8 cellular contexts compared by ENCODE assay signal in genomic region chr12:6267007-6267721, GRCh38.
DNase-seq lines count a peak whose midpoint lies in the region; ATAC-seq and TF ChIP-seq lines count a peak whose summit lies in the region.

No MANE protein-coding gene starts in this region.

- H3K9me3 Mint-ChIP-seq in nephron progenitor cell, result no peaks in the 10 kb centered on the region

- H3K4me3 Mint-ChIP-seq in nephron progenitor cell, result no peak overlapping the region

- H3K27ac Mint-ChIP-seq in nephron progenitor cell, result peak overlapping the region; percentile 36

- peak; percentile 49 for ATAC-seq in HG02759 (IDR thresholded peaks at IDR 0.05; ENCODE audit: unreplicated experiment)
- no peak for ATAC-seq in GM19467 (IDR thresholded peaks at IDR 0.05; ENCODE audit: unreplicated experiment)
- no peak for ATAC-seq in GM18873 (IDR thresholded peaks at IDR 0.05; ENCODE audit: low FRiP score, unreplicated experiment)
- no peak for ATAC-seq in GM19328 (IDR thresholded peaks at IDR 0.05; ENCODE audit: unreplicated experiment)

- no peaks in the 10 kb centered on the region for H3K36me3 Mint-ChIP-seq in nephron progenitor cell (ENCODE audit: low read depth)

- peaks cover 4% of the 10 kb centered on the region for H3K27me3 Mint-ChIP-seq in nephron progenitor cell (ENCODE audit: low read depth, poor library complexity)

- peak; percentile 30 for DNase-seq in AG10803 (ENCODE audit: low read depth)
- DNase-seq in astrocyte of the cerebellum (ENCODE audit: low read depth), result peak; percentile 23
- DNase-seq in nephron progenitor cell, result no peak
- DNase-seq in NCI-H146 (lab: John Stamatoyannopoulos, UW), result no peak

- H3K4me1 Mint-ChIP-seq in nephron progenitor cell, result peaks cover 53% of the 10 kb centered on the region

- in situ Hi-C loops in astrocyte of the cerebellum (cut with HindIII; ENCODE audit: low sequenced_read_pairs), result no loop called here

- H3K4me3 ChIP-seq in AG10803 (ENCODE audit: low read length), result no peak overlapping the region
- H3K4me3 ChIP-seq in astrocyte of the cerebellum (ENCODE audit: low read depth, low read length), result no peak overlapping the region

- TF ChIP-seq CTCF in AG10803 (conservative IDR thresholded peaks at IDR 0.05; ENCODE audit: low read length) (no peak), astrocyte of the cerebellum (IDR thresholded peaks at IDR 0.05; ENCODE audit: low read depth, low read length, missing control alignments) (no peak), nephron progenitor cell (IDR thresholded peaks at IDR 0.05) (no peak)

Comparison
In these comparisons a context has a peak if more than half of its experiments do, and no peak if none do; other contexts are left out.
1. DNase-seq: peak in AG10803 (single experiment) and astrocyte of the cerebellum (single experiment); none in nephron progenitor cell (single experiment) and NCI-H146 (single experiment).